ENCODE assay signal across 8 cellular contexts in the genomic region with DNA sequence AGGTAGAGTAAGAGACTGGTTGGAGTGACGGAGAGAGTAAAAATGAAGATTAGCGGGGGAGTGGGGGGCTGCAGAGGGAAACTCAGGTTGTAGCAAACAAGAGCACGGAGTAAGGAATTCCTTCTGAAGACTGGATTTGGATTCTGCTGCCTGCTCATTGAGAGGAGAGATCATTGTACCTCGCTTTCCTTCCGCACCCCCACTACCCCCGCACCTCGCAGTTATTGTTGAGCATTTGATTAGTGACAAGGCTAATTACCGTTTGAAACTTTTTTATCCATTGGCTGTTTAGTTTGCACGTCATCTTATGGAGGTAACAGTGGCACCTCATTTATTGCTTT. TPM values are rescaled to one million over a fixed set of nuclear protein-coding genes. Genes with fewer than 3 reads are reported as not detected.
DNase-seq lines count a peak whose midpoint lies in the region; ATAC-seq and TF ChIP-seq lines count a peak whose summit lies in the region.

No MANE protein-coding gene starts in this region.

- peaks cover 54% of the 10 kb centered on the region for H3K79me2 ChIP-seq in MM.1S (ENCODE audit: low read length)

- TF ChIP-seq CTCF in MM.1S (IDR thresholded peaks at IDR 0.05; ENCODE audit: low read length) = no peak

- no peaks in the 10 kb centered on the region for H3K27me3 Mint-ChIP-seq in CD4-positive, alpha-beta memory T cell
- H3K27me3 Mint-ChIP-seq in dendritic cell treated with granulocyte-macrophage colony-stimulating factor and Interleukin-4, amounts not matched to agents 40 ng/mL and 50 ng/mL, for 4 days = no peaks in the 10 kb centered on the region
- H3K27me3 Mint-ChIP-seq in naive thymus-derived CD8-positive, alpha-beta T cell = no peaks in the 10 kb centered on the region

- peak overlapping the region; percentile 68 to 91 for H3K4me3 ChIP-seq in CD4-positive, alpha-beta memory T cell (ENCODE audit: low read length in 2 of 2)
- peak overlapping the region; percentile 95 for H3K4me3 ChIP-seq in MM.1S (ENCODE audit: low read length)

- no peaks in the 10 kb centered on the region for H3F3A ChIP-seq in MM.1S (ENCODE audit: insufficient read depth, low read length)

- POLR2A ChIA-PET in CD4-positive, alpha-beta memory T cell (lab: Charles Lee; ENCODE audit: partially characterized antibody) = interaction anchor here (0.8 to 2.7 kb wide), 7 partner anchors 10 to 87 kb away, joined by 3 to 18 read pairs (median 4); a partner anchor contains a TSS
- POLR2A ChIA-PET in naive thymus-derived CD8-positive, alpha-beta T cell (lab: Charles Lee) = interaction anchor here (1.5 to 4.3 kb wide), 2 partner anchors 42 to 434 kb away, joined by 3 to 39 read pairs; a partner anchor contains a TSS

- no peaks in the 10 kb centered on the region for H3K27me3 ChIP-seq in CD4-positive, alpha-beta memory T cell (ENCODE audit: insufficient read depth, low read length)
- no peaks in the 10 kb centered on the region for H3K27me3 ChIP-seq in MM.1S (replicated peaks; ENCODE audit: insufficient read depth, low read length)

- H3K9me3 ChIP-seq in CD4-positive, alpha-beta memory T cell (ENCODE audit: control insufficient read depth in 1 of 2, low read length in 2 of 2) = no peaks in the 10 kb centered on the region
- H3K9me3 ChIP-seq in MM.1S (replicated peaks; ENCODE audit: insufficient read depth, low read length) = no peaks in the 10 kb centered on the region

- peak overlapping the region; percentile 95 to 100 (median 99) for H3K4me3 Mint-ChIP-seq in CD4-positive, alpha-beta memory T cell
- H3K4me3 Mint-ChIP-seq in dendritic cell treated with granulocyte-macrophage colony-stimulating factor and Interleukin-4, amounts not matched to agents 40 ng/mL and 50 ng/mL, for 4 days = peak overlapping the region; percentile 97
- peak overlapping the region; percentile 93 to 100 (median 98) for H3K4me3 Mint-ChIP-seq in naive thymus-derived CD8-positive, alpha-beta T cell

- peaks cover 21 to 37% of the 10 kb centered on the region in 2 donors for H3K36me3 Mint-ChIP-seq in CD4-positive, alpha-beta memory T cell
- H3K36me3 Mint-ChIP-seq in dendritic cell treated with granulocyte-macrophage colony-stimulating factor and Interleukin-4, amounts not matched to agents 40 ng/mL and 50 ng/mL, for 4 days (ENCODE audit: low read depth) = peaks cover 40% of the 10 kb centered on the region
- peaks cover 0 to 33% (median 8%) of the 10 kb centered on the region in 3 donors for H3K36me3 Mint-ChIP-seq in naive thymus-derived CD8-positive, alpha-beta T cell

- intact Hi-C loops in CD4-positive, alpha-beta memory T cell (cut with micrococcal nuclease) = loop anchor here (1.0 to 2.0 kb wide), 3 partner anchors 27 to 67 kb away; no protein-coding TSS in a partner anchor
- intact Hi-C loops in dendritic cell treated with granulocyte-macrophage colony-stimulating factor and Interleukin-4, amounts not matched to agents 40 ng/mL and 50 ng/mL, for 4 days (cut with micrococcal nuclease) = loop anchor here (1.0 to 5.0 kb wide), 2 partner anchors 39 to 66 kb away; a partner anchor contains a TSS

- peak overlapping the region; percentile 81 for H3K27ac ChIP-seq in CD4-positive, alpha-beta memory T cell (ENCODE audit: low read depth, low read length)
- H3K27ac ChIP-seq in MM.1S (ENCODE audit: low read length) = peak overlapping the region; percentile 52; the same call in 1 of the 2 replicates

- peak in 4 of 5 donors; percentile 19 to 53 (median 24) for DNase-seq in CD4-positive, alpha-beta memory T cell
- DNase-seq in MM.1S = no peak
- peak in 4 of 10 donors; percentile 5 to 30 (median 14) for DNase-seq in naive thymus-derived CD8-positive, alpha-beta T cell
- no peak for DNase-seq in DMS53 (lab: John Stamatoyannopoulos, UW)

- peaks cover 20% of the 10 kb centered on the region for H3K36me3 ChIP-seq in CD4-positive, alpha-beta memory T cell (ENCODE audit: insufficient read depth, low read length)
- peaks cover 9% of the 10 kb centered on the region; the same call in 1 of the 2 replicates for H3K36me3 ChIP-seq in MM.1S (replicated peaks; ENCODE audit: insufficient read depth, low read length)

- no peaks in the 10 kb centered on the region for H3K9me3 Mint-ChIP-seq in CD4-positive, alpha-beta memory T cell
- no peaks in the 10 kb centered on the region for H3K9me3 Mint-ChIP-seq in dendritic cell treated with granulocyte-macrophage colony-stimulating factor and Interleukin-4, amounts not matched to agents 40 ng/mL and 50 ng/mL, for 4 days
- H3K9me3 Mint-ChIP-seq in naive thymus-derived CD8-positive, alpha-beta T cell = no peaks in the 10 kb centered on the region

- H3K9me2 ChIP-seq in MM.1S (replicated peaks; ENCODE audit: insufficient read depth, low read length) = no peaks in the 10 kb centered on the region

- H3K4me1 Mint-ChIP-seq in CD4-positive, alpha-beta memory T cell = peaks cover 15 to 45% (median 30%) of the 10 kb centered on the region in 4 donors
- peaks cover 21% of the 10 kb centered on the region for H3K4me1 Mint-ChIP-seq in dendritic cell treated with granulocyte-macrophage colony-stimulating factor and Interleukin-4, amounts not matched to agents 40 ng/mL and 50 ng/mL, for 4 days (ENCODE audit: low read depth)
- peaks cover 10 to 48% (median 41%) of the 10 kb centered on the region in 4 donors for H3K4me1 Mint-ChIP-seq in naive thymus-derived CD8-positive, alpha-beta T cell

- H4K20me1 ChIP-seq in MM.1S (ENCODE audit: insufficient read depth, low read length) = no peaks in the 10 kb centered on the region

- peak in 1 of 2 donors; percentile 7 for ATAC-seq in naive thymus-derived CD8-positive, alpha-beta T cell
- no peak for ATAC-seq in HG02588 (IDR thresholded peaks at IDR 0.05; ENCODE audit: unreplicated experiment)
- ATAC-seq in GM18520 (IDR thresholded peaks at IDR 0.05; ENCODE audit: unreplicated experiment) = no peak
- ATAC-seq in GM19324 (IDR thresholded peaks at IDR 0.05; ENCODE audit: low FRiP score, unreplicated experiment) = no peak

- peaks cover 23% of the 10 kb centered on the region for H3K4me1 ChIP-seq in CD4-positive, alpha-beta memory T cell (ENCODE audit: insufficient read depth, low read length)
- H3K4me1 ChIP-seq in MM.1S (ENCODE audit: low read length) = peaks cover 6% of the 10 kb centered on the region

- CTCF ChIA-PET in CD4-positive, alpha-beta memory T cell (lab: Charles Lee; ENCODE audit: partially characterized antibody) = interaction anchor here (1.0 kb wide), 1 partner anchor 66 kb away, joined by 4 read pairs; no protein-coding TSS in a partner anchor

- peak overlapping the region; percentile 93 for H2AFZ ChIP-seq in MM.1S (ENCODE audit: low read length)

- peak overlapping the region; percentile 84 for H3K9ac ChIP-seq in MM.1S (ENCODE audit: low read length)

- H3K4me2 ChIP-seq in MM.1S (ENCODE audit: low read depth, low read length) = peak overlapping the region; percentile 75

- H3K27ac Mint-ChIP-seq in CD4-positive, alpha-beta memory T cell = peak overlapping the region; percentile 95 to 100 (median 97)
- peak overlapping the region; percentile 94 for H3K27ac Mint-ChIP-seq in dendritic cell treated with granulocyte-macrophage colony-stimulating factor and Interleukin-4, amounts not matched to agents 40 ng/mL and 50 ng/mL, for 4 days
- H3K27ac Mint-ChIP-seq in naive thymus-derived CD8-positive, alpha-beta T cell = peak overlapping the region; percentile 97 to 100 (median 98)

RNA-seq across cellular contexts. Expression of a gene that starts 0.5 kb away (rescaled TPM):
- 100 to 1,000 TPM; 131 to 139 TPM for total RNA-seq in CD4-positive, alpha-beta memory T cell
- 10 to 100 TPM in 1 of 2 donors, 1 to 10 TPM in 1; 8.6 to 24.3 TPM for polyA plus RNA-seq in CD4-positive, alpha-beta memory T cell
- total RNA-seq in naive thymus-derived CD8-positive, alpha-beta T cell = 100 to 1,000 TPM; 181 to 207 TPM
- 10 to 100 TPM in 2 of 3 donors, 1 to 10 TPM in 1; 9.8 to 23.8 (median 15.1) TPM for polyA plus RNA-seq in naive thymus-derived CD8-positive, alpha-beta T cell

RNA-seq across cellular contexts. Expression of a gene that starts 28.1 kb away (rescaled TPM):
- 10 to 100 TPM; 62.9 to 68.7 TPM for total RNA-seq in CD4-positive, alpha-beta memory T cell
- polyA plus RNA-seq in CD4-positive, alpha-beta memory T cell = 10 to 100 TPM; 68.2 to 89.4 TPM
- total RNA-seq in naive thymus-derived CD8-positive, alpha-beta T cell = 10 to 100 TPM; 70.7 to 76.0 TPM
- polyA plus RNA-seq in naive thymus-derived CD8-positive, alpha-beta T cell = 10 to 100 TPM; 78.8 to 85.9 (median 82.1) TPM

RNA-seq across cellular contexts. Expression of a gene that starts 39.4 kb away (rescaled TPM):
- total RNA-seq in CD4-positive, alpha-beta memory T cell = under 1 TPM; 0.67 to 0.94 TPM
- polyA plus RNA-seq in CD4-positive, alpha-beta memory T cell = 1 to 10 TPM in 1 of 2 donors, under 1 TPM in 1; 0.36 to 2.6 TPM
- 1 to 10 TPM; 1.0 to 1.6 TPM for total RNA-seq in naive thymus-derived CD8-positive, alpha-beta T cell
- polyA plus RNA-seq in naive thymus-derived CD8-positive, alpha-beta T cell = 1 to 10 TPM in 1 of 3 donors, under 1 TPM in 2; 0.74 to 1.8 (median 0.74) TPM

RNA-seq across cellular contexts. Expression of a gene that starts 42.2 kb away (rescaled TPM):
- 10 to 100 TPM; 60.0 to 61.0 TPM for total RNA-seq in CD4-positive, alpha-beta memory T cell
- 10 to 100 TPM; 10.1 to 37.1 TPM for polyA plus RNA-seq in CD4-positive, alpha-beta memory T cell
- 10 to 100 TPM; 64.1 to 65.1 TPM for total RNA-seq in naive thymus-derived CD8-positive, alpha-beta T cell
- polyA plus RNA-seq in naive thymus-derived CD8-positive, alpha-beta T cell = 10 to 100 TPM; 22.5 to 40.5 (median 31.6) TPM

RNA-seq across cellular contexts. Expression of a gene that starts 49.2 kb away (rescaled TPM):
- total RNA-seq in CD4-positive, alpha-beta memory T cell = 1 to 10 TPM; 2.5 to 3.4 TPM
- 1 to 10 TPM; 5.3 to 7.4 TPM for polyA plus RNA-seq in CD4-positive, alpha-beta memory T cell
- total RNA-seq in naive thymus-derived CD8-positive, alpha-beta T cell = 1 to 10 TPM; 4.8 to 5.0 TPM
- 1 to 10 TPM; 1.8 to 4.7 (median 3.9) TPM for polyA plus RNA-seq in naive thymus-derived CD8-positive, alpha-beta T cell

Comparison
In these comparisons a context has a peak if more than half of its experiments do, and no peak if none do; other contexts are left out.
1. DNase-seq: peak in CD4-positive, alpha-beta memory T cell (4 of 5); none in MM.1S (single experiment) and DMS53 (single experiment).
2. Peak in every context shown above with its lines, with median percentiles within 50 percentile points of each other: H3K27ac Mint-ChIP-seq and H3K4me3 Mint-ChIP-seq.